24 cellular contexts compared by ENCODE assay signal in the genomic region with DNA sequence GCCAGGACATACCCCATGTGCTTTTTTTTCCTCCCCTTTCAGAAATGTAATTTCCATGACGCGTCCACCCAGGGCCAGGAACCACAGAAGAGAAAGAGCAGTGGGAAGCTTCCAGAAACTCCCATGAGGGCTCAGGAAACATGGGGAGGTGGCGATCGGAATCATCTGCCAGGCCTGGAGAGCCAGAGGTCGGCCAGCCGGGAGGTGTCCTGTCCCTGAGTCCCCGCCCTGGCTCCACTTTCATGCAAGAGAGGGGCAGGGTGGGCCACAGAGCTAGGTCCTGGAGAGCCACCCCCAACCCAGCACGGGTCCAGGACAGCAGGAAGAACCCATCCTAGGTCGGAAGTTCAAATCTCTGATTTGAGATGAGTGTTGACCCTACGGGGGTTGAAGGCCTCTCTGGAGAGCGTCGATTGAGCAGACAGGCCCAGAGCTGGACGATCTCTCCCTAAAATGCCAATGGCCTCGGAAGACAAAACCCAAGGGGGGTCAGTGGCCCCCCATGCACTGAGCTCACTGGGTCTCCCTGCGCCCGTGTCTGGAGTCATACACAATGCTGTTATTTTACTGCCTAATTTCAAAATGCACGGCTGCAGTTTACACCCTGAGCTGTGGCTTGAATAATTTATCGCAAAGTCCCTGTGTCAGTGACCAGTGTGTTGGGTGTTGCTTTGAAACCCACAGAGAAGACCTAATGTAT.
"Had no signal": no experiment of that assay in that cellular context is flagged by ENCODE, and none has a peak within 500 bp of the region (broad histone marks: within the 10 kb centered on the region; RNA-seq: fewer than 3 reads in every experiment).

No MANE protein-coding gene starts in this region.

- H3K4me2 ChIP-seq: KMS-11 had no signal

- FAIRE-seq: HTR-8/SVneo, K562, RCC 7860 had no signal

- H3K36me3 ChIP-seq: SJSA1 had no signal

- H3K27ac ChIP-seq: HL-60, KMS-11, SJSA1, SK-N-MC had no signal

- DNase-seq: Kasumi-1, MM.1S, NCI-H1092 treated with DMSO at 0.1 percent for 48 hours, NCI-H1436, NCI-H187, NCI-H2029, NCI-H2081 treated with DMSO at 0.1 percent for 48 hours, NCI-H2171, NCI-H226, NCI-H446, NCI-H510A, NCI-H524 treated with DMSO at 0.1 percent for 48 hours, NCI-H69, NCI-H774, Right ventricle myocardium superior, RPMI8226, SIG-M5 had no signal

- H3K27me3 ChIP-seq: SJSA1 had no signal

- ATAC-seq: K562 had no signal

- H3K4me3 ChIP-seq: K562, SJSA1, SK-N-MC had no signal

- H3K9ac ChIP-seq: KMS-11 had no signal

- H3K4me1 ChIP-seq: SJSA1 had no signal
